Comparison of ENCODE assay signal across 10 cellular contexts in the genomic region with DNA sequence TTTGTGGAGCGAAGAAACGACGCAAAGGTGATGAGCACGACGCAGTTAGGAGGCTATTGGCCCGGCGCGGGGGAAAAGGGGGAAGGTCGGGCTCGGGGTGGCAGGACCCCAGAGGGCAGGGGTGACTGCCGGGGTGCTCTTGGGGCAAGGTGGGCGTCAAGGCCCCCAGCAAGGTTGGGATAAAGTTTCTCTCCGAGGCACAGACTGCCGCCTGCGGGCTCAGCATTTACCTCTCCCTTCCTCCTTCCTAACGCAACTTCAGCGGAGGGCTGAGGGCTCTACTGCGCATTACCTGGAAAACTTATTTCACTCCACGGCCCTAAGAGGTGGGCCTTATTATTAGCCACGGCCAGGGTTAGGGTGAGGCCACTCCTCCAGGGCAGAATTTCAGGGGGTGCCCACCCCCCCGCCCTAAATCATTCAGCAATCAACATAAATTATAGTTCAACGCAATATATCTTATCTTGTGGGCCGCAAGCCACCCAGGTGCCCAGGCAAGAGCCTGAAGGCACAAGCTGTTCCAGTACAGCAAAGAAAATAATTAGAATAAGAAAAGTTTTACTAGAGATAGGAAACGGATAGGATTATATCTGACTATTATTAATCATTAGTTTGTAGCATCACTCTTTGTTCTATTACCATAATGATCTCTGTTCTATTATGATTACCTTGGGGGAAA. TPM values are rescaled to one million over a fixed set of nuclear protein-coding genes. Genes with fewer than 3 reads are reported as not detected.
DNase-seq lines count a peak whose midpoint lies in the region; ATAC-seq, FAIRE-seq and TF ChIP-seq lines count a peak whose summit lies in the region.
"Not testable (repeated sequence)": the region's sequence is repeated elsewhere in the genome, so short reads cannot be mapped to it uniquely, and the experiment has no call there.
"Had no signal": no experiment of that assay in that cellular context is flagged by ENCODE, and none has a peak within 500 bp of the region (broad histone marks: within the 10 kb centered on the region; RNA-seq: fewer than 3 reads in every experiment).

No MANE protein-coding gene starts in this region.

- 77% methylated on average over 20 of the region's 24 CpGs for WGBS in esophagus muscularis mucosa
- 75% methylated on average over 21 of the region's 24 CpGs for WGBS in HepG2 (ENCODE audit: low lambda C conversion rate)

- 0 out of 2 replicates have a peak overlapping the region, but pooled peaks have one; percentile 27 for H3K9ac ChIP-seq in HepG2 (ENCODE audit: insufficient read depth, low read depth, low read length)

- not testable (repeated sequence) for TF ChIP-seq POLR2A in esophagus muscularis mucosa (IDR thresholded peaks at IDR 0.05; ENCODE audit: low read depth); HepG2 (IDR thresholded peaks at IDR 0.05; ENCODE audit: insufficient read depth in 1 of 2, low read depth in 2 of 2, low read length in 2 of 2)

- H3K36me3 Mint-ChIP-seq in activated B cell treated with CpG ODN at 0.5 μM for 24 hours (ENCODE audit: low read depth); activated naive CD8-positive, alpha-beta T cell treated with anti-CD3 and anti-CD28 coated beads, Interleukin-2, amount 50 U/mL, for 24 hours (ENCODE audit: low read depth); osteocyte (ENCODE audit: unreplicated experiment): not testable (repeated sequence)

- H3K4me1 ChIP-seq in esophagus muscularis mucosa; HepG2 (ENCODE audit: insufficient read depth, low read length): not testable (repeated sequence)

- H3K36me3 ChIP-seq in esophagus muscularis mucosa; HepG2 (replicated peaks in 1 of 2; ENCODE audit: control insufficient read depth in 1 of 2, insufficient read depth in 2 of 2, low read length in 2 of 2): not testable (repeated sequence)

- H3K9me3 ChIP-seq in esophagus muscularis mucosa; HepG2 (ENCODE audit: low read length): not testable (repeated sequence)

- peak overlapping the region; percentile 66 for H3K27ac Mint-ChIP-seq in activated B cell treated with CpG ODN at 0.5 μM for 24 hours
- H3K27ac Mint-ChIP-seq in activated naive CD8-positive, alpha-beta T cell treated with anti-CD3 and anti-CD28 coated beads, Interleukin-2, amount 50 U/mL, for 24 hours; osteocyte (ENCODE audit: unreplicated experiment): not testable (repeated sequence)
- peak overlapping the region; percentile 35 to 82 for H3K27ac Mint-ChIP-seq in stimulated activated naive CD8-positive, alpha-beta T cell treated with anti-CD3 and anti-CD28 coated beads, Interleukin-15, amount 100 ng/mL, for 72 hours

- BruUV-seq in HepG2 (replicated peaks; lab: Mats Ljungman, UMichigan) = TSS peak; percentile 93

- not testable (repeated sequence) for H3K27me3 ChIP-seq in HL-60 (ENCODE audit: insufficient read depth, poor library complexity, severe bottlenecking); esophagus muscularis mucosa; HepG2 (ENCODE audit: control insufficient read depth in 1 of 2, insufficient read depth in 2 of 2, low read length in 2 of 2)

- H2AFZ ChIP-seq in HepG2 (ENCODE audit: low read length) = not testable (repeated sequence)

- DNase-seq in AG04449 (ENCODE audit: low read depth, low spot score); HepG2 (ENCODE audit: low spot score): not testable (repeated sequence)
- peak in 1 of 2 experiments; percentile 51 for DNase-seq in HL-60 (ENCODE audit: low read depth in 1 of 2, low spot score in 1 of 2)
- DNase-seq in activated B cell treated with CpG ODN at 0.5 μM for 24 hours = peak; percentile 61
- DNase-seq in activated naive CD8-positive, alpha-beta T cell treated with anti-CD3 and anti-CD28 coated beads, Interleukin-2, amount 50 U/mL, for 24 hours = peak; percentile 57
- peak; percentile 45 for DNase-seq in esophagus muscularis mucosa (ENCODE audit: extremely low spot score)
- peak; percentile 96 for DNase-seq in osteocyte (ENCODE audit: extremely low spot score, unreplicated experiment)
- peak; percentile 47 to 48 for DNase-seq in stimulated activated naive CD8-positive, alpha-beta T cell treated with anti-CD3 and anti-CD28 coated beads, Interleukin-15, amount 100 ng/mL, for 72 hours

- not testable (repeated sequence) for H4K20me1 ChIP-seq in HepG2 (ENCODE audit: insufficient read depth, low read length)

- in situ Hi-C loops in HepG2 (cut with HindIII; ENCODE audit: extremely low pct_ligation_motif_present, low pct_unique_long_range_greater_than_20kb) = not testable (repeated sequence)

- H3K4me3 Mint-ChIP-seq in activated B cell treated with CpG ODN at 0.5 μM for 24 hours = peak overlapping the region; percentile 60
- not testable (repeated sequence) for H3K4me3 Mint-ChIP-seq in activated naive CD8-positive, alpha-beta T cell treated with anti-CD3 and anti-CD28 coated beads, Interleukin-2, amount 50 U/mL, for 24 hours; osteocyte (ENCODE audit: unreplicated experiment)
- peak overlapping the region in 1 of 2 donors; percentile 35 for H3K4me3 Mint-ChIP-seq in stimulated activated naive CD8-positive, alpha-beta T cell treated with anti-CD3 and anti-CD28 coated beads, Interleukin-15, amount 100 ng/mL, for 72 hours

- not testable (repeated sequence) for H3K27ac ChIP-seq in HL-60 (replicated peaks); HepG2 (ENCODE audit: extremely low read length, insufficient read depth, low read length)
- H3K27ac ChIP-seq in esophagus muscularis mucosa (replicated peaks in 1 of 4) = peak overlapping the region; percentile 24 to 71 (median 60)

- H3K9me3 Mint-ChIP-seq in activated B cell treated with CpG ODN at 0.5 μM for 24 hours; activated naive CD8-positive, alpha-beta T cell treated with anti-CD3 and anti-CD28 coated beads, Interleukin-2, amount 50 U/mL, for 24 hours; osteocyte (ENCODE audit: unreplicated experiment); stimulated activated naive CD8-positive, alpha-beta T cell treated with anti-CD3 and anti-CD28 coated beads, Interleukin-15, amount 100 ng/mL, for 72 hours: not testable (repeated sequence)

- not testable (repeated sequence) for TF ChIP-seq EP300 in esophagus muscularis mucosa (IDR thresholded peaks at IDR 0.05); HepG2 (IDR thresholded peaks at IDR 0.05; ENCODE audit: low read depth in 2 of 2, low read length in 2 of 2); HepG2 (CRISPR knock-in tag; IDR thresholded peaks at IDR 0.05; ENCODE audit: borderline replicate concordance)

- not testable (repeated sequence) for TF ChIP-seq RAD21 in HepG2 (CRISPR knock-in tag; IDR thresholded peaks at IDR 0.05)

- not testable (repeated sequence) for TF ChIP-seq CTCF in AG04449 (IDR thresholded peaks at IDR 0.05; ENCODE audit: insufficient read depth, low read length, missing control alignments); HL-60 (IDR thresholded peaks at IDR 0.05; ENCODE audit: insufficient read depth, low read length); activated B cell treated with CpG ODN at 0.5 μM for 24 hours (IDR thresholded peaks at IDR 0.05); esophagus muscularis mucosa (IDR thresholded peaks at IDR 0.05); HepG2 (CRISPR knock-in tag; IDR thresholded peaks at IDR 0.05); osteocyte (IDR thresholded peaks at IDR 0.05)

- H3K4me2 ChIP-seq in HepG2 (ENCODE audit: low read depth, low read length) = peak overlapping the region; percentile 28

- POLR2A ChIA-PET in AG04449 (lab: Yijun Ruan, JAX); activated B cell treated with CpG ODN at 0.5 μM for 24 hours (lab: Charles Lee); HepG2 (lab: Yijun Ruan, JAX): not testable (repeated sequence)

- not testable (repeated sequence) for ATAC-seq in activated B cell treated with CpG ODN at 0.5 μM for 24 hours (ENCODE audit: low read depth); activated naive CD8-positive, alpha-beta T cell treated with anti-CD3 and anti-CD28 coated beads, Interleukin-2, amount 50 U/mL, for 24 hours; HepG2; stimulated activated naive CD8-positive, alpha-beta T cell treated with anti-CD3 and anti-CD28 coated beads, Interleukin-15, amount 100 ng/mL, for 72 hours

- not testable (repeated sequence) for H3K27me3 Mint-ChIP-seq in activated B cell treated with CpG ODN at 0.5 μM for 24 hours; activated naive CD8-positive, alpha-beta T cell treated with anti-CD3 and anti-CD28 coated beads, Interleukin-2, amount 50 U/mL, for 24 hours; osteocyte (ENCODE audit: unreplicated experiment); stimulated activated naive CD8-positive, alpha-beta T cell treated with anti-CD3 and anti-CD28 coated beads, Interleukin-15, amount 100 ng/mL, for 72 hours

- intact Hi-C loops in activated B cell treated with CpG ODN at 0.5 μM for 24 hours (cut with micrococcal nuclease); esophagus muscularis mucosa (cut with DNase I); HepG2 (cut with micrococcal nuclease; ENCODE audit: unreplicated experiment): not testable (repeated sequence)

- peak overlapping the region; percentile 44 for H3K4me3 ChIP-seq in AG04449 (ENCODE audit: low read depth, low read length)
- H3K4me3 ChIP-seq in HL-60 (replicated peaks; ENCODE audit: insufficient read depth, low read length) = peak overlapping the region; percentile 15; the same call in 1 of the 2 replicates
- peak overlapping the region; percentile 25 to 30 (median 26) for H3K4me3 ChIP-seq in esophagus muscularis mucosa
- peak overlapping the region in 1 of 3 experiments; percentile 5; a peak in 1 of 6 replicates for H3K4me3 ChIP-seq in HepG2 (replicated peaks in 1 of 3; ENCODE audit: insufficient read depth in 1 of 3, low read depth in 2 of 3, low read length in 3 of 3)

- not testable (repeated sequence) for H3K79me2 ChIP-seq in HepG2 (ENCODE audit: insufficient read depth, low read length)

- CTCF ChIA-PET in AG04449 (lab: Yijun Ruan, JAX); activated B cell treated with CpG ODN at 0.5 μM for 24 hours (lab: Charles Lee); HepG2 (lab: Yijun Ruan, JAX; ENCODE audit: low intra/inter-chr PET ratio, low total read pairs): not testable (repeated sequence)

- FAIRE-seq in HepG2 (lab: Jason Lieb, UNC) = not testable (repeated sequence)

- not testable (repeated sequence) for H3K4me1 Mint-ChIP-seq in activated B cell treated with CpG ODN at 0.5 μM for 24 hours; activated naive CD8-positive, alpha-beta T cell treated with anti-CD3 and anti-CD28 coated beads, Interleukin-2, amount 50 U/mL, for 24 hours; osteocyte (ENCODE audit: unreplicated experiment); stimulated activated naive CD8-positive, alpha-beta T cell treated with anti-CD3 and anti-CD28 coated beads, Interleukin-15, amount 100 ng/mL, for 72 hours

RNA-seq across cellular contexts. Expression of a gene that starts 1.6 kb away (rescaled TPM):
- total RNA-seq in activated B cell treated with CpG ODN at 0.5 μM for 24 hours (5,480 and 7,149 TPM in 2 replicates), esophagus muscularis mucosa (not detected), HepG2 (2016; rRNA removed; fragmentation: Illumina TruSeq; extraction: Trizol) (not detected in 2 replicates), osteocyte (5,002 and 5,011 TPM in 2 replicates)
- 7.5 and 10.4 TPM in 2 replicates for total RNA-seq in HepG2 (2016; cell fraction: cytosol; rRNA removed; fragmentation: Illumina TruSeq; extraction: Trizol; ENCODE audit: low read depth)
- not detected in 2 replicates for total RNA-seq in HepG2 (2016; cell fraction: insoluble cytoplasmic fraction; rRNA removed; fragmentation: Illumina TruSeq; extraction: Trizol)
- not detected in 2 replicates for total RNA-seq in HepG2 (2016; cell fraction: membrane; rRNA removed; fragmentation: Illumina TruSeq; extraction: Trizol)
- total RNA-seq in HepG2 (2016; cell fraction: nucleus; rRNA removed; fragmentation: Illumina TruSeq; extraction: Trizol) = not detected in 2 replicates
- polyA plus RNA-seq in HepG2 (2011; rRNA removed) = not detected in 2 replicates
- not detected in 2 replicates for polyA plus RNA-seq in HepG2 (2011; cell fraction: cytosol; rRNA removed)
- not detected in 2 replicates for polyA plus RNA-seq in HepG2 (2011; cell fraction: nucleus; rRNA removed)
- polyA plus RNA-seq in HepG2 (2012) = not detected in 2 replicates
- polyA plus RNA-seq in HepG2 (2016; cell fraction: cytosol; fragmentation: Illumina TruSeq; extraction: Trizol; ENCODE audit: low read depth) = not detected in 2 replicates
- not detected in 2 replicates for polyA plus RNA-seq in HepG2 (2016; cell fraction: insoluble cytoplasmic fraction; fragmentation: Illumina TruSeq; extraction: Trizol; ENCODE audit: low read depth)
- not detected in 2 replicates for polyA plus RNA-seq in HepG2 (2016; cell fraction: membrane; fragmentation: Illumina TruSeq; extraction: Trizol; ENCODE audit: low read depth)
- not detected in 2 replicates for polyA plus RNA-seq in HepG2 (2016; cell fraction: nucleus; fragmentation: Illumina TruSeq; extraction: Trizol; ENCODE audit: insufficient read depth, low read depth)
- polyA minus RNA-seq in HepG2 (2011; rRNA and poly(A)+ RNA removed; ENCODE audit: low replicate concordance) = not detected in 2 replicates
- not detected in 2 replicates for polyA minus RNA-seq in HepG2 (2011; cell fraction: cytosol; rRNA and poly(A)+ RNA removed)
- not detected in 2 replicates for polyA minus RNA-seq in HepG2 (2011; cell fraction: nucleus; rRNA and poly(A)+ RNA removed)
- polyA plus RNA-seq: neural cell had no signal

RNA-seq across cellular contexts. Expression of a gene that starts 3.7 kb away (rescaled TPM):
- total RNA-seq in activated B cell treated with CpG ODN at 0.5 μM for 24 hours = 0.73 TPM in 1 of 2 replicates, not detected in the other
- total RNA-seq in esophagus muscularis mucosa = not detected
- total RNA-seq in HepG2 (2016; rRNA removed; fragmentation: Illumina TruSeq; extraction: Trizol) = not detected in 2 replicates
- not detected in 2 replicates for total RNA-seq in HepG2 (2016; cell fraction: cytosol; rRNA removed; fragmentation: Illumina TruSeq; extraction: Trizol; ENCODE audit: low read depth)
- not detected in 2 replicates for total RNA-seq in HepG2 (2016; cell fraction: insoluble cytoplasmic fraction; rRNA removed; fragmentation: Illumina TruSeq; extraction: Trizol)
- not detected in 2 replicates for total RNA-seq in HepG2 (2016; cell fraction: membrane; rRNA removed; fragmentation: Illumina TruSeq; extraction: Trizol)
- not detected in 2 replicates for total RNA-seq in HepG2 (2016; cell fraction: nucleus; rRNA removed; fragmentation: Illumina TruSeq; extraction: Trizol)
- not detected in 2 replicates for polyA plus RNA-seq in HepG2 (2011; rRNA removed)
- not detected in 2 replicates for polyA plus RNA-seq in HepG2 (2011; cell fraction: cytosol; rRNA removed)
- 0.35 TPM in 1 of 2 replicates, not detected in the other for polyA plus RNA-seq in HepG2 (2011; cell fraction: nucleus; rRNA removed)
- 3.0 and 6.9 TPM in 2 replicates for polyA plus RNA-seq in HepG2 (2012)
- polyA plus RNA-seq in HepG2 (2016; cell fraction: cytosol; fragmentation: Illumina TruSeq; extraction: Trizol; ENCODE audit: low read depth) = not detected in 2 replicates
- not detected in 2 replicates for polyA plus RNA-seq in HepG2 (2016; cell fraction: insoluble cytoplasmic fraction; fragmentation: Illumina TruSeq; extraction: Trizol; ENCODE audit: low read depth)
- not detected in 2 replicates for polyA plus RNA-seq in HepG2 (2016; cell fraction: membrane; fragmentation: Illumina TruSeq; extraction: Trizol; ENCODE audit: low read depth)
- not detected in 2 replicates for polyA plus RNA-seq in HepG2 (2016; cell fraction: nucleus; fragmentation: Illumina TruSeq; extraction: Trizol; ENCODE audit: insufficient read depth, low read depth)
- 0.28 and 0.48 TPM in 2 replicates for polyA minus RNA-seq in HepG2 (2011; rRNA and poly(A)+ RNA removed; ENCODE audit: low replicate concordance)
- polyA minus RNA-seq in HepG2 (2011; cell fraction: cytosol; rRNA and poly(A)+ RNA removed) = not detected in 2 replicates
- polyA minus RNA-seq in HepG2 (2011; cell fraction: nucleus; rRNA and poly(A)+ RNA removed) = 1.3 and 1.6 TPM in 2 replicates
- not detected in 2 replicates for total RNA-seq in osteocyte
- total RNA-seq: A673 had no signal
- polyA plus RNA-seq: neural cell had no signal

RNA-seq across cellular contexts. Expression of a gene that starts 20.5 kb away (rescaled TPM):
- total RNA-seq in activated B cell treated with CpG ODN at 0.5 μM for 24 hours = 46.0 and 68.0 TPM in 2 replicates
- 1 to 10 TPM; 3.3 to 6.2 (median 3.7) TPM for total RNA-seq in esophagus muscularis mucosa
- total RNA-seq in HepG2 (2016; rRNA removed; fragmentation: Illumina TruSeq; extraction: Trizol) = 7.3 and 16.9 TPM in 2 replicates
- total RNA-seq in HepG2 (2016; cell fraction: cytosol; rRNA removed; fragmentation: Illumina TruSeq; extraction: Trizol; ENCODE audit: low read depth) = 3.9 and 4.5 TPM in 2 replicates
- 6.1 and 18.6 TPM in 2 replicates for total RNA-seq in HepG2 (2016; cell fraction: insoluble cytoplasmic fraction; rRNA removed; fragmentation: Illumina TruSeq; extraction: Trizol)
- 6.4 and 6.9 TPM in 2 replicates for total RNA-seq in HepG2 (2016; cell fraction: membrane; rRNA removed; fragmentation: Illumina TruSeq; extraction: Trizol)
- total RNA-seq in HepG2 (2016; cell fraction: nucleus; rRNA removed; fragmentation: Illumina TruSeq; extraction: Trizol) = 20.5 and 23.8 TPM in 2 replicates
- polyA plus RNA-seq in HepG2 (2011; rRNA removed) = 34.9 and 35.9 TPM in 2 replicates
- polyA plus RNA-seq in HepG2 (2011; cell fraction: cytosol; rRNA removed) = 23.9 and 25.0 TPM in 2 replicates
- 47.7 and 53.8 TPM in 2 replicates for polyA plus RNA-seq in HepG2 (2011; cell fraction: nucleus; rRNA removed)
- polyA plus RNA-seq in HepG2 (2012) = 16.4 and 17.3 TPM in 2 replicates
- 1.5 and 1.7 TPM in 2 replicates for polyA plus RNA-seq in HepG2 (2016; cell fraction: cytosol; fragmentation: Illumina TruSeq; extraction: Trizol; ENCODE audit: low read depth)
- 4.9 and 7.2 TPM in 2 replicates for polyA plus RNA-seq in HepG2 (2016; cell fraction: insoluble cytoplasmic fraction; fragmentation: Illumina TruSeq; extraction: Trizol; ENCODE audit: low read depth)
- polyA plus RNA-seq in HepG2 (2016; cell fraction: membrane; fragmentation: Illumina TruSeq; extraction: Trizol; ENCODE audit: low read depth) = 2.8 and 3.9 TPM in 2 replicates
- polyA plus RNA-seq in HepG2 (2016; cell fraction: nucleus; fragmentation: Illumina TruSeq; extraction: Trizol; ENCODE audit: insufficient read depth, low read depth) = 25.2 and 27.5 TPM in 2 replicates
- 1.4 and 123 TPM in 2 replicates for polyA minus RNA-seq in HepG2 (2011; rRNA and poly(A)+ RNA removed; ENCODE audit: low replicate concordance)
- polyA minus RNA-seq in HepG2 (2011; cell fraction: cytosol; rRNA and poly(A)+ RNA removed) = 16.5 and 18.7 TPM in 2 replicates
- 64.1 and 65.3 TPM in 2 replicates for polyA minus RNA-seq in HepG2 (2011; cell fraction: nucleus; rRNA and poly(A)+ RNA removed)
- total RNA-seq in osteocyte = 7.2 and 9.0 TPM in 2 replicates
- polyA plus RNA-seq: neural cell had no signal

Comparison
In these comparisons a context has a peak if more than half of its experiments do, and no peak if none do; other contexts are left out.
1. RNA of a gene that starts 1.6 kb away (total RNA-seq): 5,480 to 7,149 TPM in activated B cell treated with CpG ODN at 0.5 μM for 24 hours and 5,002 to 5,011 TPM in osteocyte; 7.5 to 10.4 TPM in HepG2 and not detected in esophagus muscularis mucosa; every median in the first group is over 100 times any median in the second.